In genomic region chr16:31531096-31531495, GRCh38 we compare ENCODE assay signal across 3 cellular contexts.
TF ChIP-seq lines count a peak whose summit lies in the region.

No MANE protein-coding gene starts in this region.

TF ChIP-seq in K562, 482 proteins besides CTCF, POLR2A, EP300 and RAD21:
- peak; percentile 59; the same call in 1 of the 2 replicates for TF ChIP-seq ESRRA (IDR thresholded peaks at IDR 0.05; ENCODE audit: borderline replicate concordance, low read depth)
- no peak for TF ChIP-seq JUND (IDR thresholded peaks at IDR 0.05; ENCODE audit: borderline replicate concordance, low read depth, low read length)
- no peak for TF ChIP-seq JUND (tag; IDR thresholded peaks at IDR 0.05; ENCODE audit: borderline replicate concordance, low read depth, low read length)
- 0 out of 2 replicates have a peak, but pooled peaks have one; percentile 35 for TF ChIP-seq NR2C1 (IDR thresholded peaks at IDR 0.05)
- TF ChIP-seq NR2C1 (tag; IDR thresholded peaks at IDR 0.05) = no peak

TF ChIP-seq in H1, 55 proteins besides CTCF, POLR2A, EP300 and RAD21:
- TF ChIP-seq SP4 (IDR thresholded peaks at IDR 0.05; ENCODE audit: low read length) = no peak

TF ChIP-seq in liver, 16 proteins besides CTCF, POLR2A, EP300 and RAD21:
- TF ChIP-seq GABPA (IDR thresholded peaks at IDR 0.05 in 1 of 2, conservative IDR thresholded peaks at IDR 0.05 in 1 of 2) = no peak
- no peak for TF ChIP-seq EGR1 (IDR thresholded peaks at IDR 0.05; ENCODE audit: low read depth in 2 of 2)
- TF ChIP-seq TAF1 (conservative IDR thresholded peaks at IDR 0.05) = no peak
- no peak for TF ChIP-seq REST (IDR thresholded peaks at IDR 0.05)
- no peak for TF ChIP-seq SP1 (IDR thresholded peaks at IDR 0.05)
- TF ChIP-seq NR2F2 (IDR thresholded peaks at IDR 0.05) = peak; percentile 34
- TF ChIP-seq MAX (IDR thresholded peaks at IDR 0.05) = no peak
